In the genomic region with DNA sequence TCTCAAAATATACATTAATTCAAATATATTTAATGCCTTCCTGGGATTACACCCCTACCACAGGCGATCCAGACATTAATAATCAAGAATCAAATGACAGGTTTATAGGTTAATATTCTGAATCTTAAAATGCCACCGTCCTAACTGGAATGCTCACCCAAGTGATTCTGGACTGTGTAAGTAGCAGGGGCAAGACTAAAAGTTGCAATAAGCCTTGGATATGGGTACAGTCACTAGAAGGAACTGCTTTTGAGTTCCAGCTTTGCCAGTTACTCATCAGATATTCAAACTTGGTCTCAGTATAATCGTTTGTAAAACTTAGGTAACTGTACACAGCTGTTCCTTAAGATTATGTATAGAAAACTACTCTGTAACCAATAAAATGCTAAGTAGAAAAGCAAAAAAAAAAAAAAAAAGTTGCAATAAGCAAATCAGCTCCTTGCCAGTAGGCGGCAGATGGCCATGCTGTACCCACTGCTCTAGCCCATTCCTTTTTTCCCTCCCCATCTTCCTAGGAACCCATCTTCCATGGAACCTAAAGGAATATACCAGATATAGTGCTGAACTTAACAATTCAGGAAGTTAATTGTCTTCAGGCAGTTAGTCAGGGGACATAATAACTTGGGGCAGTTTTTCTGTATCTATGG, we compare ENCODE assay signal across 1 cellular context.
TF ChIP-seq lines count a peak whose summit lies in the region.

No MANE protein-coding gene starts in this region.

TF ChIP-seq in HepG2, 621 proteins besides CTCF, POLR2A, EP300 and RAD21:
- TF ChIP-seq, protein P1, sequence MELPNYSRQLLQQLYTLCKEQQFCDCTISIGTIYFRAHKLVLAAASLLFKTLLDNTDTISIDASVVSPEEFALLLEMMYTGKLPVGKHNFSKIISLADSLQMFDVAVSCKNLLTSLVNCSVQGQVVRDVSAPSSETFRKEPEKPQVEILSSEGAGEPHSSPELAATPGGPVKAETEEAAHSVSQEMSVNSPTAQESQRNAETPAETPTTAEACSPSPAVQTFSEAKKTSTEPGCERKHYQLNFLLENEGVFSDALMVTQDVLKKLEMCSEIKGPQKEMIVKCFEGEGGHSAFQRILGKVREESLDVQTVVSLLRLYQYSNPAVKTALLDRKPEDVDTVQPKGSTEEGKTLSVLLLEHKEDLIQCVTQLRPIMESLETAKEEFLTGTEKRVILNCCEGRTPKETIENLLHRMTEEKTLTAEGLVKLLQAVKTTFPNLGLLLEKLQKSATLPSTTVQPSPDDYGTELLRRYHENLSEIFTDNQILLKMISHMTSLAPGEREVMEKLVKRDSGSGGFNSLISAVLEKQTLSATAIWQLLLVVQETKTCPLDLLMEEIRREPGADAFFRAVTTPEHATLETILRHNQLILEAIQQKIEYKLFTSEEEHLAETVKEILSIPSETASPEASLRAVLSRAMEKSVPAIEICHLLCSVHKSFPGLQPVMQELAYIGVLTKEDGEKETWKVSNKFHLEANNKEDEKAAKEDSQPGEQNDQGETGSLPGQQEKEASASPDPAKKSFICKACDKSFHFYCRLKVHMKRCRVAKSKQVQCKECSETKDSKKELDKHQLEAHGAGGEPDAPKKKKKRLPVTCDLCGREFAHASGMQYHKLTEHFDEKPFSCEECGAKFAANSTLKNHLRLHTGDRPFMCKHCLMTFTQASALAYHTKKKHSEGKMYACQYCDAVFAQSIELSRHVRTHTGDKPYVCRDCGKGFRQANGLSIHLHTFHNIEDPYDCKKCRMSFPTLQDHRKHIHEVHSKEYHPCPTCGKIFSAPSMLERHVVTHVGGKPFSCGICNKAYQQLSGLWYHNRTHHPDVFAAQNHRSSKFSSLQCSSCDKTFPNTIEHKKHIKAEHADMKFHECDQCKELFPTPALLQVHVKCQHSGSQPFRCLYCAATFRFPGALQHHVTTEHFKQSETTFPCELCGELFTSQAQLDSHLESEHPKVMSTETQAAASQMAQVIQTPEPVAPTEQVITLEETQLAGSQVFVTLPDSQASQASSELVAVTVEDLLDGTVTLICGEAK (IDR thresholded peaks at IDR 0.05), result peak; percentile 30; the same call in 1 of the 2 replicates
- TF ChIP-seq, protein P1 (CRISPR knock-in tag; IDR thresholded peaks at IDR 0.05), result no peak
- TF ChIP-seq ZNF362 (CRISPR knock-in tag; IDR thresholded peaks at IDR 0.05; ENCODE audit: borderline replicate concordance) (peak; percentile 80), PHF5A (CRISPR knock-in tag; IDR thresholded peaks at IDR 0.05; ENCODE audit: low read depth, unreplicated experiment) (no peak), TBP (CRISPR knock-in tag; IDR thresholded peaks at IDR 0.05) (no peak), THYN1 (CRISPR knock-in tag; IDR thresholded peaks at IDR 0.05; ENCODE audit: borderline replicate concordance, low read depth) (no peak), SNAI1 (CRISPR knock-in tag; IDR thresholded peaks at IDR 0.05; ENCODE audit: borderline replicate concordance) (no peak), RFX5 (IDR thresholded peaks at IDR 0.05; ENCODE audit: low read depth, low read length) (no peak), MED8 (CRISPR knock-in tag; IDR thresholded peaks at IDR 0.05; ENCODE audit: insufficient replicate concordance) (no peak), ZNF335 (CRISPR knock-in tag; IDR thresholded peaks at IDR 0.05) (peak; percentile 78; the same call in 1 of the 2 replicates), STAG1 (CRISPR knock-in tag; IDR thresholded peaks at IDR 0.05) (peak; percentile 14; the same call in 1 of the 2 replicates), PCBP1 (IDR thresholded peaks at IDR 0.05; ENCODE audit: borderline replicate concordance, low read depth, low read length) (no peak)
